In genomic region chr1:37717631-37718030, GRCh38 we compare ENCODE assay signal across 27 cellular contexts. TPM values are rescaled to one million over a fixed set of nuclear protein-coding genes. Genes with fewer than 3 reads are reported as not detected.
"Had no signal": no experiment of that assay in that cellular context is flagged by ENCODE, and none has a peak within 500 bp of the region (broad histone marks: within the 10 kb centered on the region; RNA-seq: fewer than 3 reads in every experiment).

No MANE protein-coding gene starts in this region.

- H3K79me2 ChIP-seq: hepatocyte had no signal

- H3K4me3 ChIP-seq: coronary artery, dorsolateral prefrontal cortex, esophagus muscularis mucosa, gastroesophageal sphincter, heart left ventricle, hepatocyte, left ventricle myocardium inferior, lower lobe of right lung had no signal

- H3K4me1 ChIP-seq: foreskin keratinocyte, gastroesophageal sphincter, heart left ventricle, left ventricle myocardium inferior, lower lobe of right lung had no signal

- ATAC-seq: foreskin keratinocyte, gastroesophageal sphincter, heart left ventricle, left colon, left lobe of liver, lower lobe of right lung had no signal

- H3K9me3 ChIP-seq: esophagus muscularis mucosa, gastroesophageal sphincter, heart left ventricle, left ventricle myocardium inferior, lower lobe of right lung had no signal

- H3K36me3 ChIP-seq: esophagus muscularis mucosa, gastroesophageal sphincter, heart left ventricle, left ventricle myocardium inferior, lower lobe of right lung had no signal

- H3K4me2 ChIP-seq: hepatocyte had no signal

- H3K27ac ChIP-seq: coronary artery, dorsolateral prefrontal cortex, esophagus muscularis mucosa, foreskin keratinocyte, gastroesophageal sphincter, heart left ventricle, hepatocyte, left ventricle myocardium inferior, lower lobe of right lung had no signal

- DNase-seq: dermis blood vessel endothelial cell; dorsolateral prefrontal cortex; effector CD4-positive, alpha-beta T cell; effector memory CD4-positive, alpha-beta T cell; foreskin keratinocyte; heart left ventricle; hypothalamus; immature natural killer cell; kidney; kidney glomerular epithelial cell; left colon; left ventricle myocardium inferior; lower lobe of right lung; mesenchymal stem cell; midbrain had no signal

- H3K27me3 ChIP-seq: dorsolateral prefrontal cortex, foreskin keratinocyte, hepatocyte had no signal

- H2AFZ ChIP-seq: hepatocyte had no signal

- FAIRE-seq: colon, endothelial cell of umbilical vein, frontal cortex, kidney had no signal

RNA-seq across cellular contexts. Expression of gene EPHA10, which starts 47.3 kb away (rescaled TPM):
- total RNA-seq: dermis blood vessel endothelial cell, endothelial cell of umbilical vein, fibroblast of villous mesenchyme, foreskin keratinocyte, lung microvascular endothelial cell, mononuclear cell had no signal
- polyA plus RNA-seq: endothelial cell of umbilical vein, fibroblast of lung, foreskin keratinocyte, immature natural killer cell had no signal
